ENCODE assay signal across 27 cellular contexts in the genomic region with DNA sequence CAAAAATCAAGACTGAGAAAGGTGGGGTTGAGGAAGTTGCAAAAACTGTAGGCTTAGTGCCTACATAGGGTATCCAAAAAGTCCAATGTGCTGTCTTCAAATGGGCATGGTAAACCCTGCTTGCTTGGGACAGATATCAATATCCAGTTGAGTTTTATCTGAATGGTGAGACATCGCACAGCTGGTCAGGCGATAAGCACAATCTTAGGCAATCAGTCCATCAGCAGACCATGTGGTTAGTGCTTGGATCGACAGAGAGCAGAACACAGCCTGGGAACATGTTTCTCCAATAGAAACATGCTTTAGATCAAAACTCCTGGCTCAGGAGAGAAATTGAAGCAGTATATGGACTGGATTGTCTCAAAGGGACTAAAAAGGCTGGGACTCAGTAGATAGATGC.
"Had no signal": no experiment of that assay in that cellular context is flagged by ENCODE, and none has a peak within 500 bp of the region (broad histone marks: within the 10 kb centered on the region; RNA-seq: fewer than 3 reads in every experiment).

No MANE protein-coding gene starts in this region.

- H3K4me3 Mint-ChIP-seq: activated CD4-positive, alpha-beta memory T cell treated with anti-CD3 and anti-CD28 coated beads, Interleukin-2, amount 10 ng/mL, durations not matched to agents 7 days and 5 days; activated CD4-positive, alpha-beta T cell treated with anti-CD3 and anti-CD28 coated beads, Interleukin-2, amount 10 ng/mL, durations not matched to agents 7 days and 5 days; activated naive CD8-positive, alpha-beta T cell; activated T-cell treated with anti-CD3 and anti-CD28 coated beads, Interleukin-2, amount 50 U/mL, for 24 hours; activated T-cell treated with anti-CD3 and anti-CD28 coated beads, Interleukin-2, amount 50 U/mL, for 72 hours; T-helper 17 cell; T-helper 2 cell treated with Interferon-gamma antibody and Interleukin-4, amounts not matched to agents 5 μg/mL and 100 μg/mL, for 36 hours had no signal

- H3K4me3 ChIP-seq: body of pancreas, colonic mucosa, esophagus squamous epithelium had no signal

- H3K27me3 ChIP-seq: body of pancreas, colonic mucosa, esophagus squamous epithelium had no signal

- H3K27ac Mint-ChIP-seq: activated CD4-positive, alpha-beta memory T cell treated with anti-CD3 and anti-CD28 coated beads, Interleukin-2, amount 10 ng/mL, durations not matched to agents 7 days and 5 days; activated CD4-positive, alpha-beta T cell treated with anti-CD3 and anti-CD28 coated beads, Interleukin-2, amount 10 ng/mL, durations not matched to agents 7 days and 5 days; activated naive CD8-positive, alpha-beta T cell; activated T-cell treated with anti-CD3 and anti-CD28 coated beads, Interleukin-2, amount 50 U/mL, for 24 hours; activated T-cell treated with anti-CD3 and anti-CD28 coated beads, Interleukin-2, amount 50 U/mL, for 72 hours; T-helper 17 cell; T-helper 2 cell treated with Interferon-gamma antibody and Interleukin-4, amounts not matched to agents 5 μg/mL and 100 μg/mL, for 36 hours had no signal

- FAIRE-seq: frontal cortex had no signal

- DNase-seq: activated CD4-positive, alpha-beta memory T cell treated with anti-CD3 and anti-CD28 coated beads, Interleukin-2, amount 10 ng/mL, durations not matched to agents 7 days and 5 days; activated CD4-positive, alpha-beta T cell treated with anti-CD3 and anti-CD28 coated beads for 1 hour; activated CD4-positive, alpha-beta T cell treated with anti-CD3 and anti-CD28 coated beads for 4 hours; activated CD4-positive, alpha-beta T cell treated with anti-CD3 and anti-CD28 coated beads, Interleukin-2, amount 10 ng/mL, durations not matched to agents 7 days and 5 days; activated CD4-positive, alpha-beta T cell treated with anti-CD3 and anti-CD28 coated beads, Interleukin-2, amount 50 U/mL, for 4 hours; activated CD8-positive, alpha-beta memory T cell treated with anti-CD3 and anti-CD28 coated beads, Interleukin-2, amount 50 U/mL, for 48 hours; activated gamma-delta T cell treated with Interleukin-2 at 50 U/mL for 16 hours; activated naive CD4-positive, alpha-beta T cell treated with anti-CD3 and anti-CD28 coated beads, Interleukin-2, amount 50 U/mL, for 16 hours; activated naive CD4-positive, alpha-beta T cell treated with Interleukin-2 at 50 U/mL for 16 hours; activated T-cell treated with anti-CD3 and anti-CD28 coated beads for 4 hours; activated T-cell treated with anti-CD3 and anti-CD28 coated beads, Interleukin-2, amount 50 U/mL, for 24 hours; activated T-cell treated with anti-CD3 and anti-CD28 coated beads, Interleukin-2, amount 50 U/mL, for 72 hours; amygdala; aorta; body of pancreas; caudate nucleus; colonic mucosa; effector CD8-positive, alpha-beta T cell; esophagus squamous epithelium; head of caudate nucleus; hippocampal formation; T-helper 1 cell; T-helper 17 cell; T1000 had no signal

- H3K9me3 ChIP-seq: body of pancreas, colonic mucosa, esophagus squamous epithelium had no signal

- H3K36me3 Mint-ChIP-seq: activated naive CD8-positive, alpha-beta T cell had no signal

- H3K27ac ChIP-seq: body of pancreas, colonic mucosa, esophagus squamous epithelium had no signal

- H3K4me1 Mint-ChIP-seq: activated CD4-positive, alpha-beta memory T cell treated with anti-CD3 and anti-CD28 coated beads, Interleukin-2, amount 10 ng/mL, durations not matched to agents 7 days and 5 days; activated CD4-positive, alpha-beta T cell treated with anti-CD3 and anti-CD28 coated beads, Interleukin-2, amount 10 ng/mL, durations not matched to agents 7 days and 5 days; T-helper 17 cell had no signal

- H3K4me1 ChIP-seq: body of pancreas, colonic mucosa had no signal

- H3K27me3 Mint-ChIP-seq: activated CD4-positive, alpha-beta memory T cell treated with anti-CD3 and anti-CD28 coated beads, Interleukin-2, amount 10 ng/mL, durations not matched to agents 7 days and 5 days had no signal

- H3K36me3 ChIP-seq: colonic mucosa, esophagus squamous epithelium had no signal

- H3K9me3 Mint-ChIP-seq: activated CD4-positive, alpha-beta memory T cell treated with anti-CD3 and anti-CD28 coated beads, Interleukin-2, amount 10 ng/mL, durations not matched to agents 7 days and 5 days; activated T-cell treated with anti-CD3 and anti-CD28 coated beads, Interleukin-2, amount 50 U/mL, for 24 hours; T-helper 2 cell treated with Interferon-gamma antibody and Interleukin-4, amounts not matched to agents 5 μg/mL and 100 μg/mL, for 36 hours had no signal
